14 cellular contexts compared by ENCODE assay signal in genomic region chr3:123385072-123385471, GRCh38.
DNase-seq lines count a peak whose midpoint lies in the region; TF ChIP-seq lines count a peak whose summit lies in the region.
"Had no signal": no experiment of that assay in that cellular context is flagged by ENCODE, and none has a peak within 500 bp of the region (broad histone marks: within the 10 kb centered on the region; RNA-seq: fewer than 3 reads in every experiment).

No MANE protein-coding gene starts in this region.

- no peaks in the 10 kb centered on the region for H3K36me3 ChIP-seq in SJSA1
- H3K36me3 ChIP-seq in left ventricle myocardium inferior, result no peaks in the 10 kb centered on the region
- no peaks in the 10 kb centered on the region for H3K36me3 ChIP-seq in rectal smooth muscle tissue (ENCODE audit: control insufficient read depth, insufficient read depth, low read length)

- H3K4me3 ChIP-seq in SJSA1, result no peak overlapping the region
- H3K4me3 ChIP-seq in left ventricle myocardium inferior, result peak overlapping the region; percentile 55
- no peak overlapping the region for H3K4me3 ChIP-seq in rectal smooth muscle tissue (ENCODE audit: low read length)
- H3K4me3 ChIP-seq: lung had no signal

- H3K36me3 Mint-ChIP-seq in glutamatergic neuron (ENCODE audit: unreplicated experiment), result peaks cover 5% of the 10 kb centered on the region
- H3K36me3 Mint-ChIP-seq: activated CD4-positive, alpha-beta memory T cell treated with anti-CD3 and anti-CD28 coated beads for 36 hours had no signal

- peaks cover 22% of the 10 kb centered on the region for H3K4me1 Mint-ChIP-seq in glutamatergic neuron (ENCODE audit: low read depth, unreplicated experiment)

- H3K27me3 ChIP-seq in SJSA1 (replicated peaks) (no peaks in the 10 kb centered on the region), left ventricle myocardium inferior (ENCODE audit: low read depth) (no peaks in the 10 kb centered on the region), rectal smooth muscle tissue (ENCODE audit: control insufficient read depth, insufficient read depth, low read length) (no peaks in the 10 kb centered on the region)

- CTCF ChIA-PET in RWPE1 (lab: Yijun Ruan, JAX), result interaction anchor here (0.8 kb wide), 1 partner anchor 25 kb away, joined by 4 read pairs; no protein-coding TSS in a partner anchor

- no peak overlapping the region for H3K27ac ChIP-seq in SJSA1
- peak overlapping the region; percentile 89 for H3K27ac ChIP-seq in left ventricle myocardium inferior (replicated peaks)
- peak overlapping the region; percentile 97 for H3K27ac ChIP-seq in rectal smooth muscle tissue (ENCODE audit: low read depth, low read length)
- no peak overlapping the region for H3K27ac ChIP-seq in RWPE1

- peaks cover 8% of the 10 kb centered on the region for H3K27me3 Mint-ChIP-seq in glutamatergic neuron (ENCODE audit: unreplicated experiment)

- DNase-seq in H4 (ENCODE audit: low spot score) (peak; percentile 61), SJSA1 (ENCODE audit: low read depth in 1 of 2, low spot score in 2 of 2) (peak; percentile 94 to 96), left ventricle myocardium inferior (peak; percentile 54), AG08395 (ENCODE audit: low spot score) (no peak), RWPE1 (ENCODE audit: low spot score) (no peak), cerebellum (ENCODE audit: low spot score) (no peak), glutamatergic neuron (no peak)
- DNase-seq: activated CD4-positive, alpha-beta memory T cell treated with anti-CD3 and anti-CD28 coated beads for 36 hours; activated effector memory CD4-positive, alpha-beta T cell treated with Interleukin-2 at 50 U/mL for 16 hours; DMS79 treated with DMSO at 0.1 percent for 48 hours; SHP77; stimulated activated CD4-positive, alpha-beta T cell treated with anti-CD3 and anti-CD28 coated beads, Interleukin-15, amount 100 ng/mL, for 24 hours had no signal

- POLR2A ChIA-PET in RWPE1 (lab: Yijun Ruan, JAX; ENCODE audit: low non-redundant PET), result no interaction called here

- peaks cover 7% of the 10 kb centered on the region for H3K9me3 Mint-ChIP-seq in glutamatergic neuron (ENCODE audit: unreplicated experiment)
- H3K9me3 Mint-ChIP-seq: activated CD4-positive, alpha-beta memory T cell treated with anti-CD3 and anti-CD28 coated beads for 36 hours had no signal

- H3K9me3 ChIP-seq in SJSA1 (replicated peaks), result no peaks in the 10 kb centered on the region
- no peaks in the 10 kb centered on the region for H3K9me3 ChIP-seq in left ventricle myocardium inferior (replicated peaks)

- H3K9ac ChIP-seq in rectal smooth muscle tissue (ENCODE audit: low read length), result no peak overlapping the region

- no peak overlapping the region for H3K27ac Mint-ChIP-seq in glutamatergic neuron (ENCODE audit: unreplicated experiment)
- H3K27ac Mint-ChIP-seq: activated CD4-positive, alpha-beta memory T cell treated with anti-CD3 and anti-CD28 coated beads for 36 hours had no signal

- intact Hi-C loops in left ventricle myocardium inferior (cut with micrococcal nuclease), result no loop called here

- no peak overlapping the region for H3K4me3 Mint-ChIP-seq in glutamatergic neuron (ENCODE audit: unreplicated experiment)
- H3K4me3 Mint-ChIP-seq: activated CD4-positive, alpha-beta memory T cell treated with anti-CD3 and anti-CD28 coated beads for 36 hours had no signal

- no peak for TF ChIP-seq CTCF in left ventricle myocardium inferior (IDR thresholded peaks at IDR 0.05; ENCODE audit: borderline replicate concordance)
- no peak for TF ChIP-seq CTCF in RWPE1 (conservative IDR thresholded peaks at IDR 0.05; ENCODE audit: low read depth)
- no peak for TF ChIP-seq CTCF in glutamatergic neuron (IDR thresholded peaks at IDR 0.05; ENCODE audit: partially characterized antibody, unreplicated experiment)

- H3K4me1 ChIP-seq in SJSA1 (replicated peaks) (peaks cover 55% of the 10 kb centered on the region), left ventricle myocardium inferior (peaks cover 100% of the 10 kb centered on the region), rectal smooth muscle tissue (ENCODE audit: control insufficient read depth, insufficient read depth, low read length) (peaks cover 76% of the 10 kb centered on the region)

Comparison
In these comparisons a context has a peak if more than half of its experiments do, and no peak if none do; other contexts are left out.
1. DNase-seq: peak in H4 (single experiment), SJSA1 (2 of 2) and left ventricle myocardium inferior (single experiment); none in AG08395 (single experiment), RWPE1 (single experiment), cerebellum (single experiment) and glutamatergic neuron (single experiment).
2. H3K27ac ChIP-seq: peak in left ventricle myocardium inferior (single experiment) and rectal smooth muscle tissue (single experiment); none in SJSA1 (single experiment) and RWPE1 (single experiment).